In genomic region chr6:90707223-90707622, GRCh38 we compare ENCODE assay signal across 28 cellular contexts.
"Had no signal": no experiment of that assay in that cellular context is flagged by ENCODE, and none has a peak within 500 bp of the region (broad histone marks: within the 10 kb centered on the region; RNA-seq: fewer than 3 reads in every experiment).

No MANE protein-coding gene starts in this region.

- H3K27me3 Mint-ChIP-seq: activated naive CD4-positive, alpha-beta T cell treated with anti-CD3 and anti-CD28 coated beads, Interleukin-2, amount 10 ng/mL, durations not matched to agents 7 days and 5 days had no signal

- H3K36me3 ChIP-seq: ascending aorta, breast epithelium, esophagus squamous epithelium had no signal

- H3K4me3 Mint-ChIP-seq: activated CD4-positive, alpha-beta memory T cell treated with anti-CD3 and anti-CD28 coated beads, Interleukin-2, amount 10 ng/mL, durations not matched to agents 7 days and 5 days; activated CD4-positive, alpha-beta T cell treated with anti-CD3 and anti-CD28 coated beads, Interleukin-2, amount 10 ng/mL, durations not matched to agents 7 days and 5 days; activated naive CD4-positive, alpha-beta T cell treated with anti-CD3 and anti-CD28 coated beads, Interleukin-2, amount 10 ng/mL, durations not matched to agents 7 days and 5 days; activated naive CD8-positive, alpha-beta T cell treated with anti-CD3 and anti-CD28 coated beads, Interleukin-2, amount 10 ng/mL, durations not matched to agents 7 days and 5 days; activated T-cell treated with anti-CD3 and anti-CD28 coated beads, Interleukin-2, amount 50 U/mL, for 24 hours; activated T-cell treated with anti-CD3 and anti-CD28 coated beads, Interleukin-2, amount 50 U/mL, for 72 hours; brain; central memory CD8-positive, alpha-beta T cell; effector memory CD8-positive, alpha-beta T cell had no signal

- H3K4me3 ChIP-seq: ascending aorta, breast epithelium, esophagus squamous epithelium had no signal

- H3K4me1 Mint-ChIP-seq: activated CD4-positive, alpha-beta memory T cell treated with anti-CD3 and anti-CD28 coated beads, Interleukin-2, amount 10 ng/mL, durations not matched to agents 7 days and 5 days; activated CD4-positive, alpha-beta T cell treated with anti-CD3 and anti-CD28 coated beads, Interleukin-2, amount 10 ng/mL, durations not matched to agents 7 days and 5 days; activated naive CD4-positive, alpha-beta T cell treated with anti-CD3 and anti-CD28 coated beads, Interleukin-2, amount 10 ng/mL, durations not matched to agents 7 days and 5 days; activated naive CD8-positive, alpha-beta T cell treated with anti-CD3 and anti-CD28 coated beads, Interleukin-2, amount 10 ng/mL, durations not matched to agents 7 days and 5 days; central memory CD8-positive, alpha-beta T cell had no signal

- DNase-seq: activated CD4-positive, alpha-beta memory T cell treated with anti-CD3 and anti-CD28 coated beads, Interleukin-2, amount 10 ng/mL, durations not matched to agents 7 days and 5 days; activated CD4-positive, alpha-beta T cell treated with anti-CD3 and anti-CD28 coated beads for 4 hours; activated CD4-positive, alpha-beta T cell treated with anti-CD3 and anti-CD28 coated beads, Interleukin-2, amount 10 ng/mL, durations not matched to agents 7 days and 5 days; activated CD4-positive, alpha-beta T cell treated with anti-CD3 and anti-CD28 coated beads, Interleukin-2, amount 50 U/mL, for 4 hours; activated CD4-positive, CD25-positive, alpha-beta regulatory T cell; activated CD4-positive, CD25-positive, alpha-beta regulatory T cell treated with anti-CD3 and anti-CD28 coated beads, Interleukin-2, amount 50 U/mL, for 72 hours; activated CD8-positive, alpha-beta memory T cell treated with anti-CD3 and anti-CD28 coated beads, Interleukin-2, amount 50 U/mL, for 48 hours; activated gamma-delta T cell; activated naive CD4-positive, alpha-beta T cell; activated naive CD4-positive, alpha-beta T cell treated with anti-CD3 and anti-CD28 coated beads, Interleukin-2, amount 10 ng/mL, durations not matched to agents 7 days and 5 days; activated naive CD8-positive, alpha-beta T cell treated with anti-CD3 and anti-CD28 coated beads, Interleukin-2, amount 10 ng/mL, durations not matched to agents 7 days and 5 days; activated T-cell treated with anti-CD3 and anti-CD28 coated beads for 4 hours; activated T-cell treated with anti-CD3 and anti-CD28 coated beads, Interleukin-2, amount 50 U/mL, for 24 hours; activated T-cell treated with anti-CD3 and anti-CD28 coated beads, Interleukin-2, amount 50 U/mL, for 72 hours; cortex of kidney; dermis blood vessel endothelial cell; effector CD4-positive, alpha-beta T cell; effector memory CD8-positive, alpha-beta T cell; erythroblast; esophagus squamous epithelium; foreskin melanocyte; T-helper 2 cell had no signal

- H3K27ac Mint-ChIP-seq: activated CD4-positive, alpha-beta memory T cell treated with anti-CD3 and anti-CD28 coated beads, Interleukin-2, amount 10 ng/mL, durations not matched to agents 7 days and 5 days; activated CD4-positive, alpha-beta T cell treated with anti-CD3 and anti-CD28 coated beads, Interleukin-2, amount 10 ng/mL, durations not matched to agents 7 days and 5 days; activated naive CD4-positive, alpha-beta T cell treated with anti-CD3 and anti-CD28 coated beads, Interleukin-2, amount 10 ng/mL, durations not matched to agents 7 days and 5 days; activated naive CD4-positive, alpha-beta T cell treated with anti-CD3 and anti-CD28 coated beads, Interleukin-2, amount 50 U/mL, for 72 hours; activated naive CD8-positive, alpha-beta T cell treated with anti-CD3 and anti-CD28 coated beads, Interleukin-2, amount 10 ng/mL, durations not matched to agents 7 days and 5 days; activated T-cell treated with anti-CD3 and anti-CD28 coated beads, Interleukin-2, amount 50 U/mL, for 24 hours; activated T-cell treated with anti-CD3 and anti-CD28 coated beads, Interleukin-2, amount 50 U/mL, for 72 hours; brain; effector memory CD8-positive, alpha-beta T cell had no signal

- FAIRE-seq: colon had no signal

- ATAC-seq: activated naive CD4-positive, alpha-beta T cell treated with anti-CD3 and anti-CD28 coated beads, Interleukin-2, amount 50 U/mL, for 72 hours; activated T-cell treated with anti-CD3 and anti-CD28 coated beads, Interleukin-2, amount 50 U/mL, for 72 hours; effector memory CD8-positive, alpha-beta T cell had no signal

- H3K36me3 Mint-ChIP-seq: activated naive CD4-positive, alpha-beta T cell treated with anti-CD3 and anti-CD28 coated beads, Interleukin-2, amount 10 ng/mL, durations not matched to agents 7 days and 5 days; activated naive CD4-positive, alpha-beta T cell treated with anti-CD3 and anti-CD28 coated beads, Interleukin-2, amount 50 U/mL, for 72 hours; activated naive CD8-positive, alpha-beta T cell treated with anti-CD3 and anti-CD28 coated beads, Interleukin-2, amount 10 ng/mL, durations not matched to agents 7 days and 5 days; brain had no signal

- H3K9me3 Mint-ChIP-seq: activated CD4-positive, alpha-beta memory T cell treated with anti-CD3 and anti-CD28 coated beads, Interleukin-2, amount 10 ng/mL, durations not matched to agents 7 days and 5 days; activated CD4-positive, alpha-beta T cell treated with anti-CD3 and anti-CD28 coated beads, Interleukin-2, amount 10 ng/mL, durations not matched to agents 7 days and 5 days; activated naive CD4-positive, alpha-beta T cell treated with anti-CD3 and anti-CD28 coated beads, Interleukin-2, amount 10 ng/mL, durations not matched to agents 7 days and 5 days; activated naive CD4-positive, alpha-beta T cell treated with anti-CD3 and anti-CD28 coated beads, Interleukin-2, amount 50 U/mL, for 72 hours; activated naive CD8-positive, alpha-beta T cell treated with anti-CD3 and anti-CD28 coated beads, Interleukin-2, amount 10 ng/mL, durations not matched to agents 7 days and 5 days; activated T-cell treated with anti-CD3 and anti-CD28 coated beads, Interleukin-2, amount 50 U/mL, for 24 hours; activated T-cell treated with anti-CD3 and anti-CD28 coated beads, Interleukin-2, amount 50 U/mL, for 72 hours; brain; central memory CD8-positive, alpha-beta T cell; effector memory CD8-positive, alpha-beta T cell had no signal

- H3K4me1 ChIP-seq: ascending aorta, breast epithelium, esophagus squamous epithelium had no signal

- H3K27ac ChIP-seq: ascending aorta, breast epithelium, esophagus squamous epithelium had no signal

- H3K9me3 ChIP-seq: ascending aorta, breast epithelium, esophagus squamous epithelium had no signal

- H3K27me3 ChIP-seq: ascending aorta, breast epithelium, esophagus squamous epithelium had no signal
